ENCODE assay signal across 12 cellular contexts in the genomic region with DNA sequence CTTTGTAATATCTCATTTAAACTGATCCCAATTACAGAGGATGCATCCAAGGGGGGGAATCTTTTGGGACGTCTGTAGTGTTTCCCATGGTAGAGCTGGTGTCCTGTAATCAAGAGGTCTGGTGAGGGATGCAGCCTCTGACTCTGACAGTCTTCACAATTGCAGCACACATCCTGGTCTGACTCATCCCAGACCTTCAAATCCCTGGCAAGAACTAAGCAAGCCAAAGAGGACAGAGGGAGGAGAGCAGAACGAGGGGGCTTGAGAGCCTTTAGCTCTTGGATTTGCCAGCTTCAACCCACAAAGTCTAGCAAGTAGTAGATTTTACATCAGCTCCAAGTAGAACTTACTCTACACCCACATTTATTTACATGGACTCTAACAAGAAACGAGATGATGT. TPM values are rescaled to one million over a fixed set of nuclear protein-coding genes. Genes with fewer than 3 reads are reported as not detected.
A peak's percentile ranks its signal among the peaks of the same experiment; 100 is the strongest.
DNase-seq lines count a peak whose midpoint lies in the region; ATAC-seq, FAIRE-seq and TF ChIP-seq lines count a peak whose summit lies in the region.
"Had no signal": no experiment of that assay in that cellular context is flagged by ENCODE, and none has a peak within 500 bp of the region (broad histone marks: within the 10 kb centered on the region; RNA-seq: fewer than 3 reads in every experiment).

No MANE protein-coding gene starts in this region.

- TF ChIP-seq CTCF in Calu3 (IDR thresholded peaks at IDR 0.05; ENCODE audit: unreplicated experiment) (no peak), bronchial epithelial cell (IDR thresholded peaks at IDR 0.05; ENCODE audit: insufficient read depth, low read length, severe bottlenecking) (no peak)

- peaks cover 2% of the 10 kb centered on the region for H3K36me3 Mint-ChIP-seq in Calu3 (ENCODE audit: insufficient read depth, unreplicated experiment)
- H3K36me3 Mint-ChIP-seq in natural killer cell treated with Interleukin-12 subunit alpha and Interleukin-12 subunit beta and Interleukin-15 and Interleukin-18, amount 100 ng/mL, for 72 hours: no peaks in the 10 kb centered on the region

- no TSS peak for BruUV-seq in Calu3 (replicated peaks; lab: Mats Ljungman, UMichigan)

- CTCF ChIA-PET in Calu3 (lab: Charles Lee): interaction anchor here (0.6 to 1.1 kb wide), 2 partner anchors 18 to 73 kb away, joined by 3 to 6 read pairs; no protein-coding TSS in a partner anchor

- H3K4me3 ChIP-seq in bronchial epithelial cell (ENCODE audit: low read depth, low read length): no peak overlapping the region
- H3K4me3 ChIP-seq: skin epidermis, thoracic aorta had no signal

- H3K9me3 Mint-ChIP-seq in Calu3 (ENCODE audit: low read depth, unreplicated experiment): peaks cover 5% of the 10 kb centered on the region
- H3K9me3 Mint-ChIP-seq in natural killer cell treated with Interleukin-12 subunit alpha and Interleukin-12 subunit beta and Interleukin-15 and Interleukin-18, amount 100 ng/mL, for 72 hours: peaks cover 2% of the 10 kb centered on the region

- H3K27me3 ChIP-seq in bronchial epithelial cell (ENCODE audit: control insufficient read depth, insufficient read depth, low read length): no peaks in the 10 kb centered on the region

- H3K36me3 ChIP-seq in bronchial epithelial cell (ENCODE audit: control insufficient read depth, insufficient read depth, low read length): no peaks in the 10 kb centered on the region
- H3K36me3 ChIP-seq: thoracic aorta had no signal

- peak overlapping the region; percentile 41 for H3K27ac Mint-ChIP-seq in Calu3 (ENCODE audit: unreplicated experiment)
- H3K27ac Mint-ChIP-seq in natural killer cell treated with Interleukin-12 subunit alpha and Interleukin-12 subunit beta and Interleukin-15 and Interleukin-18, amount 100 ng/mL, for 72 hours: peak overlapping the region; percentile 92 to 93

- H3K4me3 Mint-ChIP-seq in Calu3 (ENCODE audit: low read depth, unreplicated experiment): no peak overlapping the region
- peak overlapping the region; percentile 84 for H3K4me3 Mint-ChIP-seq in natural killer cell treated with Interleukin-12 subunit alpha and Interleukin-12 subunit beta and Interleukin-15 and Interleukin-18, amount 100 ng/mL, for 72 hours

- peak in 1 of 2 donors; percentile 50 for ATAC-seq in natural killer cell treated with Interleukin-12 subunit alpha and Interleukin-12 subunit beta and Interleukin-15 and Interleukin-18, amount 100 ng/mL, for 72 hours
- ATAC-seq in GM21381 (IDR thresholded peaks at IDR 0.05; ENCODE audit: unreplicated experiment): no peak

- peak; percentile 13 for FAIRE-seq in bronchial epithelial cell (lab: Jason Lieb, UNC)
- FAIRE-seq: islet of Langerhans had no signal

- DNase-seq in Calu3: no peak
- peak; percentile 54 for DNase-seq in NCI-H226
- DNase-seq in bronchial epithelial cell (ENCODE audit: low read depth): peak; percentile 70
- no peak for DNase-seq in natural killer cell treated with Interleukin-12 subunit alpha and Interleukin-12 subunit beta and Interleukin-15 and Interleukin-18, amount 100 ng/mL, for 72 hours (ENCODE audit: low spot score)
- no peak for DNase-seq in SHP77 (lab: John Stamatoyannopoulos, UW)
- DNase-seq in OCI-M1 (lab: John Stamatoyannopoulos, UW): no peak
- no peak for DNase-seq in NCI-H2107 treated with DMSO at 0.1 percent for 48 hours (lab: John Stamatoyannopoulos, UW; ENCODE audit: unreplicated experiment)
- DNase-seq: NCI-H446 treated with DMSO at 0.1 percent for 48 hours had no signal

- H3K4me1 Mint-ChIP-seq in Calu3 (ENCODE audit: low read depth, unreplicated experiment): peaks cover 43% of the 10 kb centered on the region
- peaks cover 41 to 48% of the 10 kb centered on the region in 2 donors for H3K4me1 Mint-ChIP-seq in natural killer cell treated with Interleukin-12 subunit alpha and Interleukin-12 subunit beta and Interleukin-15 and Interleukin-18, amount 100 ng/mL, for 72 hours (ENCODE audit: low read depth in 2 of 2)

- H3K27me3 Mint-ChIP-seq in Calu3 (ENCODE audit: unreplicated experiment): no peaks in the 10 kb centered on the region
- H3K27me3 Mint-ChIP-seq in natural killer cell treated with Interleukin-12 subunit alpha and Interleukin-12 subunit beta and Interleukin-15 and Interleukin-18, amount 100 ng/mL, for 72 hours: no peaks in the 10 kb centered on the region

- intact Hi-C loops in Calu3 (cut with micrococcal nuclease; ENCODE audit: unreplicated experiment): no loop called here

RNA-seq across cellular contexts. Expression of a gene that starts 17.3 kb away (rescaled TPM):
- total RNA-seq in Calu3 (2022): 3.7 and 5.3 TPM in 2 replicates
- 0.38 and 0.53 TPM in 2 replicates for total RNA-seq in bronchial epithelial cell
- total RNA-seq in natural killer cell treated with Interleukin-12 subunit alpha and Interleukin-12 subunit beta and Interleukin-15 and Interleukin-18, amount 100 ng/mL, for 72 hours: 1 to 10 TPM; 3.4 to 6.6 TPM

RNA-seq across cellular contexts. Expression of a gene that starts 19.3 kb away (rescaled TPM):
- total RNA-seq in Calu3 (2022): 300 and 316 TPM in 2 replicates
- 89.2 and 99.3 TPM in 2 replicates for total RNA-seq in bronchial epithelial cell
- total RNA-seq in natural killer cell treated with Interleukin-12 subunit alpha and Interleukin-12 subunit beta and Interleukin-15 and Interleukin-18, amount 100 ng/mL, for 72 hours: 100 to 1,000 TPM; 163 to 165 TPM

RNA-seq across cellular contexts. Expression of a gene that starts 45.2 kb away (rescaled TPM):
- total RNA-seq in Calu3 (2022) (4.7 and 5.7 TPM in 2 replicates), bronchial epithelial cell (2.2 and 2.4 TPM in 2 replicates)
- total RNA-seq in natural killer cell treated with Interleukin-12 subunit alpha and Interleukin-12 subunit beta and Interleukin-15 and Interleukin-18, amount 100 ng/mL, for 72 hours: 1 to 10 TPM; 3.7 to 7.4 TPM

Comparison
In these comparisons a context has a peak if more than half of its experiments do, and no peak if none do; other contexts are left out.
1. DNase-seq: peak in NCI-H226 (single experiment) and bronchial epithelial cell (single experiment); none in Calu3 (single experiment), natural killer cell treated with Interleukin-12 subunit alpha and Interleukin-12 subunit beta and Interleukin-15 and Interleukin-18, amount 100 ng/mL, for 72 hours (single experiment), SHP77 (0 of 2), OCI-M1 (single experiment) and NCI-H2107 treated with DMSO at 0.1 percent for 48 hours (single experiment).